Comparison of ENCODE assay signal across 1 cellular context in genomic region chr5:34587355-34588241, GRCh38.
TF ChIP-seq lines count a peak whose summit lies in the region.

No MANE protein-coding gene starts in this region.

TF ChIP-seq in SK-N-SH, 30 proteins besides CTCF, POLR2A, EP300 and RAD21 (continued from another document):
- TF ChIP-seq RCOR1 (IDR thresholded peaks at IDR 0.05; ENCODE audit: low read length): no peak
- TF ChIP-seq RXRA (IDR thresholded peaks at IDR 0.05; ENCODE audit: borderline replicate concordance, low read depth): no peak
